ENCODE assay signal across 19 cellular contexts in genomic region chr1:3192359-3192758, GRCh38.
A peak's percentile ranks its signal among the peaks of the same experiment; 100 is the strongest.
DNase-seq lines count a peak whose midpoint lies in the region; ATAC-seq and TF ChIP-seq lines count a peak whose summit lies in the region.
"Had no signal": no experiment of that assay in that cellular context is flagged by ENCODE, and none has a peak within 500 bp of the region (broad histone marks: within the 10 kb centered on the region; RNA-seq: fewer than 3 reads in every experiment).

No MANE protein-coding gene starts in this region.

- no peaks in the 10 kb centered on the region for H3K9me2 ChIP-seq in HCT116 (ENCODE audit: insufficient read depth)

- H4K20me1 ChIP-seq in HCT116 (ENCODE audit: insufficient read depth) = no peaks in the 10 kb centered on the region

- 52 to 74% (median 64%) methylated on average over 3 to 6 of the region's 6 CpGs for WGBS in stomach, 5 donors

- no peak for TF ChIP-seq EP300 in stomach (IDR thresholded peaks at IDR 0.05)

- no peaks in the 10 kb centered on the region for H3K79me2 ChIP-seq in HCT116 (ENCODE audit: insufficient read depth, low read length)

- H3K36me3 ChIP-seq in HCT116 (ENCODE audit: control insufficient read depth in 1 of 2, insufficient read depth in 2 of 2, low read length in 2 of 2) (no peaks in the 10 kb centered on the region), stomach (peaks cover 0 to 10% (median 0%) of the 10 kb centered on the region in 4 donors)

- H3K4me1 ChIP-seq in HCT116 (ENCODE audit: control insufficient read depth in 1 of 2, insufficient read depth in 2 of 2, low read length in 2 of 2) (peaks cover 0 to 6% of the 10 kb centered on the region in 2 experiments; a peak in 2 of 4 replicates), stomach (peaks cover 20 to 50% (median 46%) of the 10 kb centered on the region in 4 donors)

- TF ChIP-seq RAD21 in HCT116 (IDR thresholded peaks at IDR 0.05; ENCODE audit: low read depth) = no peak

- H3K27me3 ChIP-seq in HCT116 (ENCODE audit: insufficient read depth, low read length) = no peaks in the 10 kb centered on the region
- H3K27me3 ChIP-seq in stomach = peaks cover 0 to under 1% (median 0%) of the 10 kb centered on the region in 3 donors

- intact Hi-C loops in HCT116 (cut with micrococcal nuclease) = no loop called here
- intact Hi-C loops in stomach (cut with DNase I; ENCODE audit: low total_unique reads) = no loop called here

- no peaks in the 10 kb centered on the region for H3K9me3 ChIP-seq in HCT116 (ENCODE audit: control insufficient read depth in 1 of 2, insufficient read depth in 1 of 2, low read depth in 1 of 2, low read length in 2 of 2)
- no peaks in the 10 kb centered on the region for H3K9me3 ChIP-seq in stomach

- TF ChIP-seq CTCF in HCT116 (IDR thresholded peaks at IDR 0.05 in 2 of 3, conservative IDR thresholded peaks at IDR 0.05 in 1 of 3; ENCODE audit: borderline replicate concordance in 1 of 3, insufficient read depth in 1 of 3, low read depth in 2 of 3, low read length in 2 of 3) = no peak
- no peak for TF ChIP-seq CTCF in coronary artery (IDR thresholded peaks at IDR 0.05)
- no peak for TF ChIP-seq CTCF in stomach (IDR thresholded peaks at IDR 0.05)

- TF ChIP-seq POLR2A in HCT116 (IDR thresholded peaks at IDR 0.05; ENCODE audit: borderline replicate concordance, extremely low read depth, insufficient read depth, insufficient read length) = no peak
- no peak for TF ChIP-seq POLR2A in stomach (IDR thresholded peaks at IDR 0.05)

- ATAC-seq in HCT116 (peak; percentile 28; the same call in 1 of the 2 replicates), GM21526 (IDR thresholded peaks at IDR 0.05; ENCODE audit: low FRiP score, unreplicated experiment) (no peak)
- ATAC-seq: SK-N-SH treated with all-trans-retinoic acid at 6 μM for 48 hours had no signal

- no peak overlapping the region for H3K9ac ChIP-seq in HCT116 (ENCODE audit: low read length)

- CTCF ChIA-PET in HCT116 (lab: Charles Lee) = no interaction called here

- no peak for DNase-seq in HCT116 (ENCODE audit: low read depth, low spot score)
- DNase-seq in NOMO-1 treated with DMSO at 0.1 percent for 48 hours (lab: John Stamatoyannopoulos, UW; ENCODE audit: unreplicated experiment) = peak; percentile 60
- no peak for DNase-seq in coronary artery (ENCODE audit: low spot score)
- peak; percentile 49 for DNase-seq in stomach
- no peak for DNase-seq in GOT3 (lab: John Stamatoyannopoulos, UW)
- no peak for DNase-seq in NCI-H1105 (lab: John Stamatoyannopoulos, UW)
- no peak for DNase-seq in anterior cingulate cortex (lab: John Stamatoyannopoulos, UW)
- DNase-seq: C1 segment of cervical spinal cord, GF-D8, H9, KBM-7, NCI-H1105 treated with DMSO at 0.1 percent for 48 hours, NCI-H1694 treated with DMSO at 0.1 percent for 48 hours, NCI-H2107, NCI-H226, NCI-H524 treated with DMSO at 0.1 percent for 48 hours, SHP77 treated with DMSO at 0.1 percent for 48 hours had no signal

- no peak overlapping the region for H3K4me2 ChIP-seq in HCT116 (ENCODE audit: low read length)

- no peak overlapping the region for H3K4me3 ChIP-seq in HCT116 (replicated peaks in 1 of 2; ENCODE audit: low read depth in 1 of 2, low read length in 2 of 2)
- H3K4me3 ChIP-seq in coronary artery = no peak overlapping the region
- no peak overlapping the region for H3K4me3 ChIP-seq in stomach

- no peak overlapping the region for H2AFZ ChIP-seq in HCT116 (ENCODE audit: low read depth, low read length, poor library complexity, severe bottlenecking)

- no peak overlapping the region for H3K27ac ChIP-seq in HCT116 (ENCODE audit: low read depth, low read length)
- H3K27ac ChIP-seq in coronary artery = peak overlapping the region; percentile 95 to 99
- peak overlapping the region in 3 of 5 donors; percentile 7 to 38 (median 28) for H3K27ac ChIP-seq in stomach

- RAD21 ChIA-PET in HCT116 (lab: Charles Lee; ENCODE audit: low non-redundant PET in 1 of 2, low total read pairs in 2 of 2, uncharacterized antibody in 2 of 2, unreplicated experiment in 2 of 2) = no interaction called here

- POLR2A ChIA-PET in HCT116 (lab: Charles Lee) = no interaction called here

- no TSS peak for BruUV-seq in HCT116 (replicated peaks; lab: Mats Ljungman, UMichigan)

TF ChIP-seq in HCT116, 20 proteins besides CTCF, POLR2A, EP300 and RAD21:
- no peak for TF ChIP-seq EZH2 (IDR thresholded peaks at IDR 0.05)
- no peak for TF ChIP-seq SIN3A (IDR thresholded peaks at IDR 0.05; ENCODE audit: low read depth)
- TF ChIP-seq ZFX (IDR thresholded peaks at IDR 0.05) = no peak
- no peak for TF ChIP-seq ZNF274 (IDR thresholded peaks at IDR 0.05; ENCODE audit: low read depth, low read length)
- no peak for TF ChIP-seq EZH2phosphoT487 (IDR thresholded peaks at IDR 0.05; ENCODE audit: borderline replicate concordance)
- TF ChIP-seq JUND (IDR thresholded peaks at IDR 0.05) = no peak

Comparison
In these comparisons a context has a peak if more than half of its experiments do, and no peak if none do; other contexts are left out.
1. DNase-seq: peak in NOMO-1 treated with DMSO at 0.1 percent for 48 hours (single experiment) and stomach (single experiment); none in HCT116 (single experiment), coronary artery (single experiment), GOT3 (single experiment), NCI-H1105 (single experiment) and anterior cingulate cortex (0 of 58).